ENCODE assay signal across 1 cellular context in genomic region chr5:12865529-12865928, GRCh38.
TF ChIP-seq lines count a peak whose summit lies in the region.

No MANE protein-coding gene starts in this region.

TF ChIP-seq in H1, 55 proteins besides CTCF, POLR2A, EP300 and RAD21 (continued from another document):
- TF ChIP-seq CHD7 (IDR thresholded peaks at IDR 0.05; ENCODE audit: insufficient replicate concordance, low read length) (peak; percentile 62), TEAD4 (IDR thresholded peaks at IDR 0.05; ENCODE audit: low read depth, low read length) (peak; percentile 55)
